Comparison of ENCODE assay signal across 13 cellular contexts in genomic region chrX:46820391-46821100, GRCh38. TPM values are rescaled to one million over a fixed set of nuclear protein-coding genes. Genes with fewer than 3 reads are reported as not detected.
DNase-seq lines count a peak whose midpoint lies in the region; ATAC-seq, FAIRE-seq and TF ChIP-seq lines count a peak whose summit lies in the region.
"Had no signal": no experiment of that assay in that cellular context is flagged by ENCODE, and none has a peak within 500 bp of the region (broad histone marks: within the 10 kb centered on the region; RNA-seq: fewer than 3 reads in every experiment).

No MANE protein-coding gene starts in this region.

- H3K27ac Mint-ChIP-seq in astrocyte (ENCODE audit: unreplicated experiment), result no peak overlapping the region
- H3K27ac Mint-ChIP-seq: CD8-positive, alpha-beta memory T cell had no signal

- H3K9me3 ChIP-seq in astrocyte (ENCODE audit: insufficient read depth, low read depth, low read length), result no peaks in the 10 kb centered on the region
- no peaks in the 10 kb centered on the region for H3K9me3 ChIP-seq in upper lobe of right lung

- no peaks in the 10 kb centered on the region for H3K9me3 Mint-ChIP-seq in astrocyte (ENCODE audit: unreplicated experiment)

- no peak overlapping the region for H3K9ac ChIP-seq in astrocyte (ENCODE audit: low read length)
- H3K9ac ChIP-seq: BLaER1, GM23248 had no signal

- no peaks in the 10 kb centered on the region for H3K36me3 Mint-ChIP-seq in astrocyte (ENCODE audit: low read depth, unreplicated experiment)

- H3K4me1 ChIP-seq in astrocyte (ENCODE audit: insufficient read depth, low read length) (no peaks in the 10 kb centered on the region), upper lobe of right lung (no peaks in the 10 kb centered on the region)
- H3K4me1 ChIP-seq: BLaER1 had no signal

- H3K27me3 ChIP-seq in astrocyte (ENCODE audit: insufficient read depth, low read length) (no peaks in the 10 kb centered on the region), upper lobe of right lung (no peaks in the 10 kb centered on the region)
- H3K27me3 ChIP-seq: BLaER1 had no signal

- intact Hi-C loops in upper lobe of right lung (cut with DNase I), result no loop called here

- no peak overlapping the region for H3K4me3 Mint-ChIP-seq in astrocyte (ENCODE audit: unreplicated experiment)
- H3K4me3 Mint-ChIP-seq: CD8-positive, alpha-beta memory T cell had no signal

- H3K27ac ChIP-seq in astrocyte (ENCODE audit: low read depth, low read length) (no peak overlapping the region), epithelial cell of prostate (peak overlapping the region; percentile 31), upper lobe of right lung (no peak overlapping the region)
- H3K27ac ChIP-seq: BLaER1, GM23248 had no signal

- no peaks in the 10 kb centered on the region for H4K20me1 ChIP-seq in astrocyte (ENCODE audit: insufficient read depth, low read length)
- H4K20me1 ChIP-seq: BLaER1 had no signal

- H3K4me3 ChIP-seq in astrocyte (ENCODE audit: insufficient read depth, low read depth, low read length) (no peak overlapping the region), upper lobe of right lung (no peak overlapping the region)
- H3K4me3 ChIP-seq: BLaER1, GM23248 had no signal

- peaks cover 4% of the 10 kb centered on the region for H3K4me1 Mint-ChIP-seq in astrocyte (ENCODE audit: low read depth, unreplicated experiment)
- H3K4me1 Mint-ChIP-seq: CD8-positive, alpha-beta memory T cell had no signal

- H3K27me3 Mint-ChIP-seq in astrocyte (ENCODE audit: low read depth, unreplicated experiment), result no peaks in the 10 kb centered on the region

- H2AFZ ChIP-seq in astrocyte (ENCODE audit: low read depth, low read length), result no peak overlapping the region
- H2AFZ ChIP-seq: GM23248 had no signal

- H3K36me3 ChIP-seq in astrocyte (ENCODE audit: insufficient read depth, low read length) (no peaks in the 10 kb centered on the region), upper lobe of right lung (no peaks in the 10 kb centered on the region)
- H3K36me3 ChIP-seq: BLaER1 had no signal

- ATAC-seq in upper lobe of right lung, result no peak
- ATAC-seq: HCT116 had no signal

- no peak for TF ChIP-seq CTCF in astrocyte (IDR thresholded peaks at IDR 0.05; ENCODE audit: insufficient read depth, low read depth, low read length)
- no peak for TF ChIP-seq CTCF in upper lobe of right lung (IDR thresholded peaks at IDR 0.05)

- peak; percentile 66 for DNase-seq in ELF-1 (ENCODE audit: low read depth, low spot score)
- DNase-seq in astrocyte (ENCODE audit: low read depth), result no peak
- no peak for DNase-seq in epithelial cell of prostate (ENCODE audit: low read depth, low spot score)
- no peak for DNase-seq in UCSD-AML1 (lab: John Stamatoyannopoulos, UW; ENCODE audit: unreplicated experiment)
- DNase-seq in upper lobe of right lung, result no peak
- DNase-seq in epidermal melanocyte (ENCODE audit: insufficient read length, low spot score), result no peak
- DNase-seq: CD8-positive, alpha-beta memory T cell; DMS 273 treated with DMSO at 0.1 percent for 48 hours; GM23248 had no signal

- peak; percentile 85 for FAIRE-seq in astrocyte (lab: Jason Lieb, UNC)
- FAIRE-seq: GM12891, H54 had no signal

- H3K79me2 ChIP-seq in astrocyte (ENCODE audit: insufficient read depth, low read length), result no peaks in the 10 kb centered on the region

- no peak overlapping the region for H3K4me2 ChIP-seq in astrocyte (ENCODE audit: low read length)
- H3K4me2 ChIP-seq: BLaER1 had no signal

RNA-seq across cellular contexts. Expression of gene RP2, which starts 16.3 kb away (rescaled TPM):
- total RNA-seq in astrocyte, result 18.5 and 20.5 TPM in 2 replicates
- 15.5 TPM for total RNA-seq in upper lobe of right lung
